Comparison of ENCODE assay signal across 13 cellular contexts in the genomic region with DNA sequence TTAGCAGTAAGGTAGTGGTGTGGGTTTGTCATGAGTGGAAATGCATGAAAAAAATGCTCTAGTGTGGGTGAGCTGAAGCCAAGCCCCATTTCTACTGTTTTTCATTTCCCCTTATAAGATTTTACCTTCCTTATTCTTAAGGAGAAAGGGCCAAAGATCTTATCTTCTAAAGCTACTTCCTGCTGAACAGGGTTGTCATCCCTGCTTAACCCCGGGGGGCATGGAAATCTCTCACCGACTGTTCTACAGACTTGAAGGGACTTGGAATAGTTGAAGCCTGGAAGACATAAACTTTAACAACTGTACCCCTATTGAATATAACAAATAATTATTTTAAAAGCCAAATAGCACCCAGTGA. TPM values are rescaled to one million over a fixed set of nuclear protein-coding genes. Genes with fewer than 3 reads are reported as not detected.
DNase-seq lines count a peak whose midpoint lies in the region; TF ChIP-seq lines count a peak whose summit lies in the region.
"Had no signal": no experiment of that assay in that cellular context is flagged by ENCODE, and none has a peak within 500 bp of the region (broad histone marks: within the 10 kb centered on the region; RNA-seq: fewer than 3 reads in every experiment).

No MANE protein-coding gene starts in this region.

- peaks cover 37% of the 10 kb centered on the region for H3K79me2 ChIP-seq in hepatocyte

- H4K20me1 ChIP-seq in BLaER1 treated with 17β-estradiol and CSF1 and Interleukin-3, amounts not matched to agents 10 nM and 100 nM, result peaks cover 0 to 28% (median 14%) of the 10 kb centered on the region in 11 experiments; a peak in 9 of 22 replicates
- peaks cover 5% of the 10 kb centered on the region for H4K20me1 ChIP-seq in hepatocyte (ENCODE audit: insufficient read depth, poor library complexity, severe bottlenecking)

- H3K9me3 ChIP-seq in BLaER1 treated with 17β-estradiol and CSF1 and Interleukin-3, amounts not matched to agents 10 nM and 100 nM (replicated peaks in 1 of 11), result peaks cover 0 to 15% (median 0%) of the 10 kb centered on the region in 11 experiments; a peak in 7 of 22 replicates
- H3K9me3 ChIP-seq in hepatocyte (ENCODE audit: low read depth), result no peaks in the 10 kb centered on the region
- H3K9me3 ChIP-seq: psoas muscle, suprapubic skin had no signal

- peaks cover 0 to 21% (median 12%) of the 10 kb centered on the region in 11 experiments; a peak in 16 of 22 replicates for H3K36me3 ChIP-seq in BLaER1 treated with 17β-estradiol and CSF1 and Interleukin-3, amounts not matched to agents 10 nM and 100 nM
- H3K36me3 ChIP-seq in hepatocyte (replicated peaks; ENCODE audit: insufficient read depth, low read depth), result no peaks in the 10 kb centered on the region
- H3K36me3 ChIP-seq: suprapubic skin had no signal

- no peak overlapping the region for H3K4me3 ChIP-seq in BLaER1 treated with 17β-estradiol and CSF1 and Interleukin-3, amounts not matched to agents 10 nM and 100 nM
- H3K4me3 ChIP-seq in hepatocyte, result no peak overlapping the region
- H3K4me3 ChIP-seq: BLaER1, psoas muscle, suprapubic skin had no signal

- H2AFZ ChIP-seq in hepatocyte, result no peak overlapping the region

- peak; percentile 25 for DNase-seq in EH (ENCODE audit: low read depth)
- peak; percentile 6 for DNase-seq in NOMO-1 treated with dmso at 0.1 percent for 144 hours (lab: John Stamatoyannopoulos, UW; ENCODE audit: unreplicated experiment)
- no peak for DNase-seq in hepatocyte (ENCODE audit: low spot score)
- DNase-seq in NCI-H82 (lab: John Stamatoyannopoulos, UW), result no peak
- no peak for DNase-seq in DMS53 treated with DMSO at 0.1 percent for 48 hours (lab: John Stamatoyannopoulos, UW; ENCODE audit: unreplicated experiment)
- DNase-seq in NK-92 treated with Interleukin-12 subunit alpha and Interleukin-12 subunit beta, amount 100 ng/mL, for 24 hours (lab: John Stamatoyannopoulos, UW), result no peak
- DNase-seq: NCI-H146; psoas muscle; stimulated activated CD4-positive, alpha-beta T cell treated with anti-CD3 and anti-CD28 coated beads, Interleukin-15, amount 100 ng/mL, for 24 hours; T-helper 1 cell had no signal

- H3K27ac ChIP-seq in BLaER1 treated with 17β-estradiol and CSF1 and Interleukin-3, amounts not matched to agents 10 nM and 100 nM, result peak overlapping the region in 2 of 11 experiments; percentile 90 to 97; a peak in 3 of 22 replicates
- H3K27ac ChIP-seq in hepatocyte, result peak overlapping the region; percentile 97
- H3K27ac ChIP-seq: BLaER1, psoas muscle, suprapubic skin had no signal

- TF ChIP-seq CTCF in hepatocyte (IDR thresholded peaks at IDR 0.05; ENCODE audit: poor library complexity), result no peak

- 22% methylated on average over 2 of the region's 2 CpGs for WGBS in hepatocyte (ENCODE audit: low lambda C conversion rate, missing lambda C conversion rate)

- no peaks in the 10 kb centered on the region for H3K9me2 ChIP-seq in hepatocyte (replicated peaks; ENCODE audit: insufficient read depth)

- H3K27me3 ChIP-seq in BLaER1 treated with 17β-estradiol and CSF1 and Interleukin-3, amounts not matched to agents 10 nM and 100 nM, result no peaks in the 10 kb centered on the region
- no peaks in the 10 kb centered on the region for H3K27me3 ChIP-seq in hepatocyte
- H3K27me3 ChIP-seq: BLaER1, suprapubic skin had no signal

- H3K4me2 ChIP-seq in BLaER1 treated with 17β-estradiol and CSF1 and Interleukin-3, amounts not matched to agents 10 nM and 100 nM, result peak overlapping the region in 6 of 11 experiments; percentile 81 to 93 (median 86); a peak in 8 of 22 replicates
- no peak overlapping the region for H3K4me2 ChIP-seq in hepatocyte

- H3K4me1 ChIP-seq in BLaER1 treated with 17β-estradiol and CSF1 and Interleukin-3, amounts not matched to agents 10 nM and 100 nM, result peaks cover 21 to 45% (median 29%) of the 10 kb centered on the region in 10 experiments
- no peaks in the 10 kb centered on the region for H3K4me1 ChIP-seq in hepatocyte (ENCODE audit: insufficient read depth)

- no peak overlapping the region for H3K9ac ChIP-seq in BLaER1 treated with 17β-estradiol and CSF1 and Interleukin-3, amounts not matched to agents 10 nM and 100 nM
- H3K9ac ChIP-seq: BLaER1 had no signal

RNA-seq across cellular contexts. Expression of a gene that starts 1.6 kb away (rescaled TPM):
- total RNA-seq in hepatocyte, result 80.7 and 138 TPM in 2 replicates
- polyA plus RNA-seq in hepatocyte, result 41.8 and 47.3 TPM in 2 replicates

RNA-seq across cellular contexts. Expression of a gene that starts 19.3 kb away (rescaled TPM):
- total RNA-seq in hepatocyte, result 24.9 and 27.0 TPM in 2 replicates
- polyA plus RNA-seq in hepatocyte, result 20.7 and 22.9 TPM in 2 replicates

RNA-seq across cellular contexts. Expression of a gene that starts 49.3 kb away (rescaled TPM):
- 291 and 320 TPM in 2 replicates for total RNA-seq in hepatocyte
- 173 and 201 TPM in 2 replicates for polyA plus RNA-seq in hepatocyte

Comparison
In these comparisons a context has a peak if more than half of its experiments do, and no peak if none do; other contexts are left out.
1. DNase-seq: peak in EH (single experiment) and NOMO-1 treated with dmso at 0.1 percent for 144 hours (single experiment); none in hepatocyte (single experiment), NCI-H82 (single experiment), DMS53 treated with DMSO at 0.1 percent for 48 hours (single experiment) and NK-92 treated with Interleukin-12 subunit alpha and Interleukin-12 subunit beta, amount 100 ng/mL, for 24 hours (single experiment).